In the genomic region with DNA sequence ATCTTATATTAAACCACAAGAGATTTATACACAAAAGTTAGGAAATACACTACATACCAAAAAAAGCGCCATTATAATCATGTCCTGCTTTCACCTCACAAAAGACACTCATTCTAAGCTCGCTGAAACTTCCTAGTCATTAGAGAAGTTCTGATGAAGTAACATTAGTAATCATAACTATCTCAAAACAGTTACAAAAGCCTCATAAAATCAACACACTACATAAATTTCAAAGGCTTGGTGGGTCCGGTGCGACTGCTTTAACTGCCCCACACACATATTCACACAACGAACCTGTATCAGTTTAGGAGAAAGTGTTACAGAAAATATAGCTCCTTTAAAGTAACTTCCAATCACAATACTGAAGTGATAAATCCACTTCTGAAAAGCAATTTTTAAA, we compare ENCODE assay signal across 8 cellular contexts. TPM values are rescaled to one million over a fixed set of nuclear protein-coding genes. Genes with fewer than 3 reads are reported as not detected.
DNase-seq lines count a peak whose midpoint lies in the region; ATAC-seq and TF ChIP-seq lines count a peak whose summit lies in the region.

No MANE protein-coding gene starts in this region.

- DNase-seq in ACHN = peak; percentile 11
- DNase-seq in HCT116 (ENCODE audit: low read depth, low spot score) = no peak
- no peak for DNase-seq in stimulated activated naive B cell treated with anti-CD40 and anti-IgM and Interleukin-4, amounts not matched to agents 10 μg/mL and 1 μg/mL and 100 μg/mL, for 72 hours
- no peak for DNase-seq in T-helper 9 cell
- no peak for DNase-seq in GM20000 (ENCODE audit: low spot score)

- peaks cover 11% of the 10 kb centered on the region for H3K4me1 Mint-ChIP-seq in activated T-helper 17 cell treated with anti-CD3 and anti-CD28 coated beads, Interleukin-2, amount 50 U/mL, for 72 hours
- peaks cover 7 to 24% of the 10 kb centered on the region in 2 donors for H3K4me1 Mint-ChIP-seq in stimulated activated naive B cell treated with anti-CD40 and anti-IgM and Interleukin-4, amounts not matched to agents 10 μg/mL and 1 μg/mL and 100 μg/mL, for 72 hours

- no peak overlapping the region for H3K27ac ChIP-seq in HCT116 (ENCODE audit: low read depth, low read length)

- peaks cover 57% of the 10 kb centered on the region for H3K79me2 ChIP-seq in HCT116 (ENCODE audit: insufficient read depth, low read length)

- ATAC-seq in HCT116 (no peak), HG03139 (IDR thresholded peaks at IDR 0.05; ENCODE audit: unreplicated experiment) (no peak)
- ATAC-seq in activated T-helper 17 cell treated with anti-CD3 and anti-CD28 coated beads, Interleukin-2, amount 50 U/mL, for 72 hours (replicated peaks) = no peak
- ATAC-seq in stimulated activated naive B cell treated with anti-CD40 and anti-IgM and Interleukin-4, amounts not matched to agents 10 μg/mL and 1 μg/mL and 100 μg/mL, for 72 hours (replicated peaks) = no peak

- peak overlapping the region; percentile 72 to 74 for H3K4me3 ChIP-seq in HCT116 (replicated peaks in 1 of 2; ENCODE audit: low read depth in 1 of 2, low read length in 2 of 2)
- peak overlapping the region; percentile 60 for H3K4me3 ChIP-seq in iPS-15b (ENCODE audit: low read depth, low read length)

- no peak overlapping the region for H2AFZ ChIP-seq in HCT116 (ENCODE audit: low read depth, low read length, poor library complexity, severe bottlenecking)

- TF ChIP-seq POLR2A in HCT116 (IDR thresholded peaks at IDR 0.05; ENCODE audit: borderline replicate concordance, extremely low read depth, insufficient read depth, insufficient read length) = no peak

- CTCF ChIA-PET in HCT116 (lab: Charles Lee) = no interaction called here

- BruUV-seq in HCT116 (replicated peaks; lab: Mats Ljungman, UMichigan) = TSS peak; percentile 48

- no peak for TF ChIP-seq CTCF in HCT116 (IDR thresholded peaks at IDR 0.05 in 2 of 3, conservative IDR thresholded peaks at IDR 0.05 in 1 of 3; ENCODE audit: borderline replicate concordance in 1 of 3, insufficient read depth in 1 of 3, low read depth in 2 of 3, low read length in 2 of 3)
- no peak for TF ChIP-seq CTCF in GM20000 (IDR thresholded peaks at IDR 0.05; ENCODE audit: extremely low read depth, missing control alignments)

- H3K27ac Mint-ChIP-seq in activated T-helper 17 cell treated with anti-CD3 and anti-CD28 coated beads, Interleukin-2, amount 50 U/mL, for 72 hours = peak overlapping the region; percentile 90
- peak overlapping the region; percentile 92 for H3K27ac Mint-ChIP-seq in stimulated activated naive B cell treated with anti-CD40 and anti-IgM and Interleukin-4, amounts not matched to agents 10 μg/mL and 1 μg/mL and 100 μg/mL, for 72 hours

- RAD21 ChIA-PET in HCT116 (lab: Charles Lee; ENCODE audit: low non-redundant PET in 1 of 2, low total read pairs in 2 of 2, uncharacterized antibody in 2 of 2, unreplicated experiment in 2 of 2) = no interaction called here

- H3K9me2 ChIP-seq in HCT116 (ENCODE audit: insufficient read depth) = no peaks in the 10 kb centered on the region

- intact Hi-C loops in HCT116 (cut with micrococcal nuclease) = no loop called here

- H4K20me1 ChIP-seq in HCT116 (ENCODE audit: insufficient read depth) = no peaks in the 10 kb centered on the region

- H3K4me1 ChIP-seq in HCT116 (ENCODE audit: control insufficient read depth in 1 of 2, insufficient read depth in 2 of 2, low read length in 2 of 2) (peaks cover 4 to 18% of the 10 kb centered on the region in 2 experiments; a peak in 3 of 4 replicates), iPS-15b (ENCODE audit: control insufficient read depth, insufficient read depth, low read length) (peaks cover 12% of the 10 kb centered on the region)

- H3K9ac ChIP-seq in HCT116 (ENCODE audit: low read length) (peak overlapping the region; percentile 72), iPS-15b (ENCODE audit: low read depth, low read length) (peak overlapping the region; percentile 74)

- H3K4me3 Mint-ChIP-seq in activated T-helper 17 cell treated with anti-CD3 and anti-CD28 coated beads, Interleukin-2, amount 50 U/mL, for 72 hours = peak overlapping the region; percentile 90
- H3K4me3 Mint-ChIP-seq in stimulated activated naive B cell treated with anti-CD40 and anti-IgM and Interleukin-4, amounts not matched to agents 10 μg/mL and 1 μg/mL and 100 μg/mL, for 72 hours = peak overlapping the region; percentile 89 to 91

- no peaks in the 10 kb centered on the region for H3K27me3 Mint-ChIP-seq in activated T-helper 17 cell treated with anti-CD3 and anti-CD28 coated beads, Interleukin-2, amount 50 U/mL, for 72 hours
- no peaks in the 10 kb centered on the region for H3K27me3 Mint-ChIP-seq in stimulated activated naive B cell treated with anti-CD40 and anti-IgM and Interleukin-4, amounts not matched to agents 10 μg/mL and 1 μg/mL and 100 μg/mL, for 72 hours

- H3K27me3 ChIP-seq in HCT116 (ENCODE audit: insufficient read depth, low read length) (no peaks in the 10 kb centered on the region), iPS-15b (ENCODE audit: control insufficient read depth, insufficient read depth, low read length) (no peaks in the 10 kb centered on the region)

- H3K36me3 ChIP-seq in HCT116 (ENCODE audit: control insufficient read depth in 1 of 2, insufficient read depth in 2 of 2, low read length in 2 of 2) (no peaks in the 10 kb centered on the region), iPS-15b (ENCODE audit: control insufficient read depth, insufficient read depth, low read length) (no peaks in the 10 kb centered on the region)

- in situ Hi-C loops in ACHN (cut with HindIII; ENCODE audit: low pct_ligation_motif_present, low pct_unique_long_range_greater_than_20kb, low sequenced_read_pairs) = no loop called here

- no peaks in the 10 kb centered on the region for H3K9me3 Mint-ChIP-seq in activated T-helper 17 cell treated with anti-CD3 and anti-CD28 coated beads, Interleukin-2, amount 50 U/mL, for 72 hours
- H3K9me3 Mint-ChIP-seq in stimulated activated naive B cell treated with anti-CD40 and anti-IgM and Interleukin-4, amounts not matched to agents 10 μg/mL and 1 μg/mL and 100 μg/mL, for 72 hours = no peaks in the 10 kb centered on the region

- H3K9me3 ChIP-seq in HCT116 (ENCODE audit: control insufficient read depth in 1 of 2, insufficient read depth in 1 of 2, low read depth in 1 of 2, low read length in 2 of 2) = no peaks in the 10 kb centered on the region
- no peaks in the 10 kb centered on the region for H3K9me3 ChIP-seq in iPS-15b (ENCODE audit: control insufficient read depth, insufficient read depth, low read length)

- H3K4me2 ChIP-seq in HCT116 (ENCODE audit: low read length) = peak overlapping the region; percentile 82

- POLR2A ChIA-PET in HCT116 (lab: Charles Lee) = interaction anchor here (1.1 kb wide), 1 partner anchor 125 kb away, joined by 3 read pairs; no protein-coding TSS in a partner anchor

- no peak for TF ChIP-seq RAD21 in HCT116 (IDR thresholded peaks at IDR 0.05; ENCODE audit: low read depth)

- peaks cover 54% of the 10 kb centered on the region for H3K36me3 Mint-ChIP-seq in activated T-helper 17 cell treated with anti-CD3 and anti-CD28 coated beads, Interleukin-2, amount 50 U/mL, for 72 hours (ENCODE audit: low read depth)
- H3K36me3 Mint-ChIP-seq in stimulated activated naive B cell treated with anti-CD40 and anti-IgM and Interleukin-4, amounts not matched to agents 10 μg/mL and 1 μg/mL and 100 μg/mL, for 72 hours = peaks cover 4 to 21% of the 10 kb centered on the region in 2 donors

TF ChIP-seq in HCT116, 20 proteins besides CTCF, POLR2A, EP300 and RAD21:
- TF ChIP-seq ZNF274 (IDR thresholded peaks at IDR 0.05; ENCODE audit: low read depth, low read length) (no peak), CBX3 (IDR thresholded peaks at IDR 0.05; ENCODE audit: low read depth) (no peak), ELF1 (IDR thresholded peaks at IDR 0.05; ENCODE audit: borderline replicate concordance, low read depth) (no peak), SRF (IDR thresholded peaks at IDR 0.05; ENCODE audit: low read depth) (no peak), POLR2AphosphoS5 (IDR thresholded peaks at IDR 0.05; ENCODE audit: low read depth, low read length) (no peak), EZH2 (IDR thresholded peaks at IDR 0.05) (no peak)
- TF ChIP-seq, protein P1, sequence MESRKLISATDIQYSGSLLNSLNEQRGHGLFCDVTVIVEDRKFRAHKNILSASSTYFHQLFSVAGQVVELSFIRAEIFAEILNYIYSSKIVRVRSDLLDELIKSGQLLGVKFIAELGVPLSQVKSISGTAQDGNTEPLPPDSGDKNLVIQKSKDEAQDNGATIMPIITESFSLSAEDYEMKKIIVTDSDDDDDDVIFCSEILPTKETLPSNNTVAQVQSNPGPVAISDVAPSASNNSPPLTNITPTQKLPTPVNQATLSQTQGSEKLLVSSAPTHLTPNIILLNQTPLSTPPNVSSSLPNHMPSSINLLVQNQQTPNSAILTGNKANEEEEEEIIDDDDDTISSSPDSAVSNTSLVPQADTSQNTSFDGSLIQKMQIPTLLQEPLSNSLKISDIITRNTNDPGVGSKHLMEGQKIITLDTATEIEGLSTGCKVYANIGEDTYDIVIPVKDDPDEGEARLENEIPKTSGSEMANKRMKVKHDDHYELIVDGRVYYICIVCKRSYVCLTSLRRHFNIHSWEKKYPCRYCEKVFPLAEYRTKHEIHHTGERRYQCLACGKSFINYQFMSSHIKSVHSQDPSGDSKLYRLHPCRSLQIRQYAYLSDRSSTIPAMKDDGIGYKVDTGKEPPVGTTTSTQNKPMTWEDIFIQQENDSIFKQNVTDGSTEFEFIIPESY (IDR thresholded peaks at IDR 0.05; ENCODE audit: extremely low read depth, insufficient replicate concordance, low read length) = no peak
- TF ChIP-seq, protein P2, sequence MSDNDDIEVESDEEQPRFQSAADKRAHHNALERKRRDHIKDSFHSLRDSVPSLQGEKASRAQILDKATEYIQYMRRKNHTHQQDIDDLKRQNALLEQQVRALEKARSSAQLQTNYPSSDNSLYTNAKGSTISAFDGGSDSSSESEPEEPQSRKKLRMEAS (IDR thresholded peaks at IDR 0.05) = no peak

RNA-seq across cellular contexts. Expression of a gene that starts 1.9 kb away (rescaled TPM):
- 22.6 TPM for total RNA-seq in HCT116 (2021; ENCODE audit: unreplicated experiment)
- polyA plus RNA-seq in HCT116 (2012) = 4.9 and 6.0 TPM in 2 replicates
- 10 to 100 TPM; 28.7 to 31.3 TPM for total RNA-seq in activated T-helper 17 cell treated with anti-CD3 and anti-CD28 coated beads, Interleukin-2, amount 50 U/mL, for 72 hours
